Comparison of ENCODE assay signal across 9 cellular contexts in genomic region chr1:116910379-116911165, GRCh38. TPM values are rescaled to one million over a fixed set of nuclear protein-coding genes. Genes with fewer than 3 reads are reported as not detected.
A peak's percentile ranks its signal among the peaks of the same experiment; 100 is the strongest.
DNase-seq lines count a peak whose midpoint lies in the region; ATAC-seq, FAIRE-seq and TF ChIP-seq lines count a peak whose summit lies in the region.
"Had no signal": no experiment of that assay in that cellular context is flagged by ENCODE, and none has a peak within 500 bp of the region (broad histone marks: within the 10 kb centered on the region; RNA-seq: fewer than 3 reads in every experiment).

No MANE protein-coding gene starts in this region.

- H4K20me1 ChIP-seq in endothelial cell of umbilical vein (replicated peaks; ENCODE audit: control insufficient read depth, extremely low read depth, insufficient read depth, low read length): no peaks in the 10 kb centered on the region

- POLR2A ChIA-PET in endothelial cell of umbilical vein (lab: Charles Lee): no interaction called here
- POLR2A ChIA-PET in naive thymus-derived CD8-positive, alpha-beta T cell (lab: Charles Lee): interaction anchor here (0.7 kb wide), 1 partner anchor 758 kb away, joined by 3 read pairs; no protein-coding TSS in a partner anchor

- peak overlapping the region in 1 of 10 donors; percentile 58 for H3K27ac Mint-ChIP-seq in naive thymus-derived CD8-positive, alpha-beta T cell

- H3K27me3 Mint-ChIP-seq in naive thymus-derived CD8-positive, alpha-beta T cell: peaks cover 0 to 7% (median 0%) of the 10 kb centered on the region in 5 donors

- under 1% methylated on average over 63 of the region's 63 CpGs for WGBS in HUES64

- H3K4me3 ChIP-seq in BE2C (ENCODE audit: low read depth, low read length) (peak overlapping the region; percentile 73), HUES64 (ENCODE audit: low read length) (peak overlapping the region; percentile 90), endothelial cell of umbilical vein (replicated peaks in 1 of 3; ENCODE audit: insufficient read depth in 1 of 3, low read depth in 1 of 3, low read length in 3 of 3) (peak overlapping the region; percentile 44 to 56 (median 51)), tibial artery (peak overlapping the region; percentile 52 to 56)

- no peaks in the 10 kb centered on the region for H3K9me3 ChIP-seq in BE2C
- H3K9me3 ChIP-seq in HUES64 (ENCODE audit: insufficient read depth, low read depth, low read length): no peaks in the 10 kb centered on the region
- H3K9me3 ChIP-seq in endothelial cell of umbilical vein (replicated peaks; ENCODE audit: control insufficient read depth, insufficient read depth, low read length): no peaks in the 10 kb centered on the region
- no peaks in the 10 kb centered on the region for H3K9me3 ChIP-seq in tibial artery

- H3K9me1 ChIP-seq in endothelial cell of umbilical vein (replicated peaks; ENCODE audit: control insufficient read depth, extremely low read depth, insufficient read depth, low read length): no peaks in the 10 kb centered on the region

- H3K27me3 ChIP-seq in BE2C (no peaks in the 10 kb centered on the region), HUES64 (ENCODE audit: insufficient read depth, low read length) (peaks cover 5% of the 10 kb centered on the region; the same call in 1 of the 2 replicates), endothelial cell of umbilical vein (ENCODE audit: control insufficient read depth in 2 of 2, insufficient read depth in 2 of 2, low read length in 2 of 2) (no peaks in the 10 kb centered on the region), tibial artery (no peaks in the 10 kb centered on the region)

- peak overlapping the region; percentile 84 for H2AFZ ChIP-seq in endothelial cell of umbilical vein (ENCODE audit: low read depth, low read length)

- BruUV-seq in endothelial cell of umbilical vein (replicated peaks; lab: Mats Ljungman, UMichigan): no TSS peak

- no peaks in the 10 kb centered on the region for H3K79me2 ChIP-seq in endothelial cell of umbilical vein (ENCODE audit: control insufficient read depth, insufficient read depth, low read length)

- no peak for TF ChIP-seq POLR2A in endothelial cell of umbilical vein (IDR thresholded peaks at IDR 0.05; ENCODE audit: low read depth, low read length)

- H3K4me1 Mint-ChIP-seq in naive thymus-derived CD8-positive, alpha-beta T cell: peaks cover 8 to 17% (median 10%) of the 10 kb centered on the region in 4 donors

- H3K36me3 ChIP-seq in BE2C: no peaks in the 10 kb centered on the region
- H3K36me3 ChIP-seq in HUES64 (ENCODE audit: insufficient read depth, low read length): no peaks in the 10 kb centered on the region
- no peaks in the 10 kb centered on the region for H3K36me3 ChIP-seq in endothelial cell of umbilical vein (ENCODE audit: control insufficient read depth in 2 of 2, extremely low read depth in 1 of 2, insufficient read depth in 2 of 2, low read length in 2 of 2)
- no peaks in the 10 kb centered on the region for H3K36me3 ChIP-seq in tibial artery

- peak; percentile 73 for FAIRE-seq in endothelial cell of umbilical vein (lab: Jason Lieb, UNC)
- FAIRE-seq: islet of Langerhans had no signal

- H3K36me3 Mint-ChIP-seq in naive thymus-derived CD8-positive, alpha-beta T cell: no peaks in the 10 kb centered on the region

- DNase-seq in BE2C (peak; percentile 42), endothelial cell of umbilical vein (ENCODE audit: low read depth, low spot score) (peak; percentile 41), tibial artery (peak; percentile 38 to 67)
- DNase-seq in activated CD4-positive, alpha-beta T cell treated with anti-CD3 and anti-CD28 coated beads, Interleukin-2, amount 50 U/mL, for 48 hours: peak; percentile 49 to 56
- DNase-seq in naive thymus-derived CD8-positive, alpha-beta T cell: peak in 9 of 10 donors; percentile 10 to 50 (median 41)
- DNase-seq in effector CD8-positive, alpha-beta T cell (lab: John Stamatoyannopoulos, UW): no peak

- CTCF ChIA-PET in endothelial cell of umbilical vein (lab: Charles Lee): interaction anchor here (0.9 to 1.8 kb wide), 4 partner anchors 25 to 173 kb away, joined by 3 to 5 read pairs (median 4); partner anchors contain the start of gene TTF2

- intact Hi-C loops in endothelial cell of umbilical vein (cut with micrococcal nuclease) (loop anchor here (1.0 to 2.0 kb wide), 3 partner anchors 32 to 146 kb away; no protein-coding TSS in a partner anchor), tibial artery (cut with DNase I; ENCODE audit: low total_unique reads) (no loop called here)

- no peak overlapping the region for H3K4me3 Mint-ChIP-seq in naive thymus-derived CD8-positive, alpha-beta T cell

- TF ChIP-seq CTCF in BE2C (IDR thresholded peaks at IDR 0.05; ENCODE audit: low read depth, low read length) (no peak), endothelial cell of umbilical vein (IDR thresholded peaks at IDR 0.05; ENCODE audit: extremely low read depth in 1 of 2, insufficient read depth in 1 of 2, low read depth in 1 of 2, low read length in 2 of 2) (no peak), tibial artery (IDR thresholded peaks at IDR 0.05) (no peak)

- H3K4me2 ChIP-seq in endothelial cell of umbilical vein (ENCODE audit: insufficient read depth, low read length): peak overlapping the region; percentile 54

- dilution Hi-C loops in endothelial cell of umbilical vein (cut with MboI; ENCODE audit: extremely low pct_ligation_motif_present, low sequenced_read_pairs): no loop called here

- H3K27ac ChIP-seq in HUES64 (ENCODE audit: low read depth, low read length): peak overlapping the region; percentile 44; the same call in 1 of the 2 replicates
- H3K27ac ChIP-seq in endothelial cell of umbilical vein (ENCODE audit: insufficient read depth, low read depth, low read length): no peak overlapping the region
- H3K27ac ChIP-seq in tibial artery: peak overlapping the region; percentile 21 to 68

- H3K4me1 ChIP-seq in BE2C: no peaks in the 10 kb centered on the region
- H3K4me1 ChIP-seq in HUES64 (ENCODE audit: insufficient read depth, low read length): peaks cover 15% of the 10 kb centered on the region
- no peaks in the 10 kb centered on the region for H3K4me1 ChIP-seq in endothelial cell of umbilical vein (ENCODE audit: control insufficient read depth, extremely low read depth, insufficient read depth, low read length)
- peaks cover 0 to 24% (median 10%) of the 10 kb centered on the region in 4 donors for H3K4me1 ChIP-seq in tibial artery

- H3K9ac ChIP-seq in HUES64 (ENCODE audit: low read depth, low read length) (peak overlapping the region; percentile 80), endothelial cell of umbilical vein (replicated peaks; ENCODE audit: extremely low read depth, insufficient read depth, low read length) (peak overlapping the region; percentile 54)

- no peaks in the 10 kb centered on the region for H3K9me3 Mint-ChIP-seq in naive thymus-derived CD8-positive, alpha-beta T cell

- peak; percentile 74 to 87 for ATAC-seq in naive thymus-derived CD8-positive, alpha-beta T cell
- ATAC-seq in HG02763 (IDR thresholded peaks at IDR 0.05; ENCODE audit: unreplicated experiment): no peak

TF ChIP-seq in endothelial cell of umbilical vein, 7 proteins besides CTCF, POLR2A, EP300 and RAD21:
- TF ChIP-seq GATA2 (IDR thresholded peaks at IDR 0.05; ENCODE audit: insufficient read depth, insufficient read length, low read depth, low read length): no peak
- no peak for TF ChIP-seq MYC (IDR thresholded peaks at IDR 0.05; ENCODE audit: low read depth, low read length)
- no peak for TF ChIP-seq JUN (IDR thresholded peaks at IDR 0.05; ENCODE audit: borderline replicate concordance, insufficient read depth, insufficient read length, low read depth)
- no peak for TF ChIP-seq MAX (IDR thresholded peaks at IDR 0.05; ENCODE audit: insufficient read depth, insufficient read length)
- TF ChIP-seq FOS (IDR thresholded peaks at IDR 0.05; ENCODE audit: borderline replicate concordance, insufficient read depth, low read length): no peak
- TF ChIP-seq POLR2AphosphoS5 (IDR thresholded peaks at IDR 0.05; ENCODE audit: insufficient read depth, low read depth, low read length): no peak
- no peak for TF ChIP-seq EZH2 (IDR thresholded peaks at IDR 0.05; ENCODE audit: borderline replicate concordance, low read depth, low read length, severe bottlenecking)

RNA-seq across cellular contexts. Expression of gene PTGFRN, which starts 0.9 kb away (rescaled TPM):
- 11.0 TPM for polyA plus RNA-seq in BE2C (2012; ENCODE audit: insufficient read depth, insufficient read length, low read depth)
- 19.0 TPM for polyA plus RNA-seq in HUES64 (2013, experiment 1 of 2)
- 26.6 TPM for polyA plus RNA-seq in HUES64 (2013, experiment 2 of 2)
- total RNA-seq in endothelial cell of umbilical vein: 60.7 and 71.6 TPM in 2 replicates
- 30.6 and 39.6 TPM in 2 replicates for polyA plus RNA-seq in endothelial cell of umbilical vein
- 50.0 and 51.8 TPM in 2 replicates for polyA plus RNA-seq in endothelial cell of umbilical vein (2011; cell fraction: cytosol; rRNA removed)
- 30.1 and 35.3 TPM in 2 replicates for polyA plus RNA-seq in endothelial cell of umbilical vein (2011; cell fraction: nucleus; rRNA removed)
- 65.1 and 90.3 TPM in 2 replicates for polyA plus RNA-seq in endothelial cell of umbilical vein (2012)
- 88.1 and 118 TPM in 2 replicates for polyA minus RNA-seq in endothelial cell of umbilical vein
- 12.9 TPM for polyA minus RNA-seq in endothelial cell of umbilical vein (2011; cell fraction: cytosol; rRNA and poly(A)+ RNA removed)
- 25.9 and 39.5 TPM in 2 replicates for polyA minus RNA-seq in endothelial cell of umbilical vein (2011; cell fraction: nucleus; rRNA and poly(A)+ RNA removed)
- total RNA-seq in naive thymus-derived CD8-positive, alpha-beta T cell: under 1 TPM; 0.23 to 0.47 TPM
- under 1 TPM in 1 of 3 donors, not detected in 2; 0.09 TPM for polyA plus RNA-seq in naive thymus-derived CD8-positive, alpha-beta T cell

Comparison
In these comparisons a context has a peak if more than half of its experiments do, and no peak if none do; other contexts are left out.
1. RNA of gene PTGFRN, which starts 0.9 kb away (total RNA-seq): 60.7 to 71.6 TPM in endothelial cell of umbilical vein; 0.23 to 0.47 TPM in naive thymus-derived CD8-positive, alpha-beta T cell; every median in the first group is over 10 times any median in the second.
2. Peak in every context shown above with its lines, with median percentiles within 50 percentile points of each other: H3K4me3 ChIP-seq.